In the genomic region with DNA sequence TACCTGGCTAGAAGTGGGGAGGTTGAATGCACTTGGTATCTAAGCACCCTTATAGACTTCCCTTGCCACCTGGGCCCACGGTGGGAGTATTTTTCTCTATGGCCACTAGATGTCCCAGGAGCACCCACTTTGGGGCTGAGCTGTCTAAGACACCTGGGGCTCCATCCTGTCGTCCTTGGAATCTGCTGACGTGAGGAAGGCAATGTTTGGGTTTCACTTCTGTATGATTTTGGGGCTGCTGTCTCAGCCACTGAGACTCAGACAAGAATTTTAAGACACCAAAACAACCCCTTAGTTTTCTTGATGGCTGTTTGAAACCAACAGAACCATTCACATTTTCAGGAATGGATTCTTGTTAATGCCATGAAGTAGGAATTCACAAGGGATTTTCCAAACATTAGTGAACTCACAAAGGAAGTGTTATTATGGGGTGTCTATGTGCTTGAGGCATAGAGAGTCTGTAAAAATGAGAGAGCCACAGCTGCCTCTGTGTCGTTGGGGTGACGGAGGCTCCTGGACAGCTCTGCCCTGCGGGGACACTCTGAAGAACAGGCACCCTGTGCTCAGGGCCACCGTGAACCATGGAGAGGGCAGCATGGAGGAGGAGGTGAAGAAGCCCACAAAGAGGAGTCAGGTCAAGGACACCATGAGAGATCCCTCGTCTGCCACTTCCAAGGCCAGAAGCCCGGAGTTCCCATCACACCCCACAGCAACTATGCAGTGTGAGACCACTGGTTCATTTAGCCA, we compare ENCODE assay signal across 8 cellular contexts.
DNase-seq lines count a peak whose midpoint lies in the region; ATAC-seq and TF ChIP-seq lines count a peak whose summit lies in the region.

No MANE protein-coding gene starts in this region.

- DNase-seq in AG04449 (ENCODE audit: low read depth, low spot score) (no peak), NCI-H345 treated with DMSO at 0.1 percent for 48 hours (lab: John Stamatoyannopoulos, UW; ENCODE audit: unreplicated experiment) (peak; percentile 53), ecto neural progenitor cell (ENCODE audit: low spot score) (peak; percentile 68), midbrain (lab: John Stamatoyannopoulos, UW) (peak; percentile 84)
- DNase-seq in activated CD4-positive, alpha-beta T cell treated with anti-CD3 and anti-CD28 coated beads, Interleukin-2, amount 50 U/mL, for 1 hour: peak; percentile 44
- peak; percentile 19 for DNase-seq in stimulated activated CD8-positive, alpha-beta memory T cell treated with anti-CD3 and anti-CD28 coated beads, Interleukin-7, amount 100 ng/mL, for 24 hours (ENCODE audit: low read depth)

- peak; percentile 74 for TF ChIP-seq CTCF in AG04449 (IDR thresholded peaks at IDR 0.05; ENCODE audit: insufficient read depth, low read length, missing control alignments)

- CTCF ChIA-PET in AG04449 (lab: Yijun Ruan, JAX): interaction anchor here (0.8 to 4.4 kb wide), 25 partner anchors 8 to 699 kb away, joined by 3 to 54 read pairs (median 5); a partner anchor contains a TSS

- H3K4me3 ChIP-seq in AG04449 (ENCODE audit: low read depth, low read length): no peak overlapping the region

- ATAC-seq in GM18508 (IDR thresholded peaks at IDR 0.05; ENCODE audit: insufficient read depth, unreplicated experiment): peak; percentile 82
- peak; percentile 52 for ATAC-seq in HG03060 (IDR thresholded peaks at IDR 0.05; ENCODE audit: low read depth, unreplicated experiment)

- POLR2A ChIA-PET in AG04449 (lab: Yijun Ruan, JAX): no interaction called here
